10 cellular contexts compared by ENCODE assay signal in the genomic region with DNA sequence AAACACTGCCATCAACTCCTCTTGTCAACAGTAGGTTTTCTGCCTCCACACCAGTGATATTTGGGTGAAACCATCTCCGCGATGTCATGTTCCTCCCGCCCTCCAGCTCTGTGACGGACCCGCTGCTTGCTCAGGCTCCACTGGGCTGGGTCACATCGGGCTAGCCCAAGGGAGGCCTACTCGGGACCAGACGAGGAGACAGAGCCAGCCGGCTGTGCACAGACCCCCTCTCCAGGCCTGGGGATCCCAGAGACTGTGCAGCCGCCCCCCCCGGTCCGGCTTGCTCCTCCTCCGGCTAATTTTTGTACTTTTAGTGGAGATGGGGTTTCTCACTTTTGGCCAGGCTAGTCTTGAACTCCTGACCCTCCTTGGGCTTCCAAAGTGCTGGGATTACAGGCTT.
"Had no signal": no experiment of that assay in that cellular context is flagged by ENCODE, and none has a peak within 500 bp of the region (broad histone marks: within the 10 kb centered on the region; RNA-seq: fewer than 3 reads in every experiment).

No MANE protein-coding gene starts in this region.

- FAIRE-seq: H1 had no signal

- H3K36me3 ChIP-seq: HAP-1 had no signal

- H2AFZ ChIP-seq: GM23248, GM23338 had no signal

- ATAC-seq: GM23338, HCT116 had no signal

- H3K4me2 ChIP-seq: GM23338 had no signal

- DNase-seq: GM23248, GOT3, H7, H9, HCEC 1CT, HFFc6 had no signal

- H3K4me3 ChIP-seq: GM23248, GM23338, HAP-1 had no signal

- H3K27ac ChIP-seq: GM23248 had no signal

- H3K9me3 ChIP-seq: HAP-1 had no signal

- H3K4me1 ChIP-seq: HAP-1 had no signal

- H3K9ac ChIP-seq: GM23248 had no signal
